22 cellular contexts compared by ENCODE assay signal in genomic region chr1:53585565-53585964, GRCh38.
A peak's percentile ranks its signal among the peaks of the same experiment; 100 is the strongest.
DNase-seq lines count a peak whose midpoint lies in the region; ATAC-seq and TF ChIP-seq lines count a peak whose summit lies in the region.
"Had no signal": no experiment of that assay in that cellular context is flagged by ENCODE, and none has a peak within 500 bp of the region (broad histone marks: within the 10 kb centered on the region; RNA-seq: fewer than 3 reads in every experiment).

No MANE protein-coding gene starts in this region.

- no peaks in the 10 kb centered on the region for H3K9me3 ChIP-seq in stomach
- H3K9me3 ChIP-seq: breast epithelium, thoracic aorta had no signal

- no peaks in the 10 kb centered on the region for H3K9me3 Mint-ChIP-seq in activated CD4-positive, alpha-beta T cell treated with anti-CD3 and anti-CD28 coated beads, Interleukin-2, amount 10 ng/mL, durations not matched to agents 7 days and 5 days
- H3K9me3 Mint-ChIP-seq in activated CD8-positive, alpha-beta memory T cell treated with anti-CD3 and anti-CD28 coated beads, Interleukin-2, amount 10 ng/mL, durations not matched to agents 7 days and 5 days (ENCODE audit: low read depth), result no peaks in the 10 kb centered on the region

- POLR2A ChIA-PET in activated CD4-positive, alpha-beta T cell treated with anti-CD3 and anti-CD28 coated beads, Interleukin-2, amount 10 ng/mL, durations not matched to agents 7 days and 5 days (lab: Charles Lee), result no interaction called here

- TF ChIP-seq POLR2A in stomach (IDR thresholded peaks at IDR 0.05), result no peak

- H3K36me3 ChIP-seq in stomach, result no peaks in the 10 kb centered on the region
- H3K36me3 ChIP-seq: breast epithelium, thoracic aorta had no signal

- no peaks in the 10 kb centered on the region for H3K27me3 ChIP-seq in stomach
- H3K27me3 ChIP-seq: breast epithelium had no signal

- 78 to 100% (median 82%) methylated on average over 1 of the region's 1 CpG for WGBS in stomach, 5 donors

- intact Hi-C loops in stomach (cut with DNase I; ENCODE audit: low total_unique reads), result no loop called here

- no peak for TF ChIP-seq EP300 in stomach (IDR thresholded peaks at IDR 0.05)

- peaks cover 6% of the 10 kb centered on the region for H3K27me3 Mint-ChIP-seq in activated CD4-positive, alpha-beta T cell treated with anti-CD3 and anti-CD28 coated beads, Interleukin-2, amount 10 ng/mL, durations not matched to agents 7 days and 5 days
- no peaks in the 10 kb centered on the region for H3K27me3 Mint-ChIP-seq in activated CD8-positive, alpha-beta memory T cell treated with anti-CD3 and anti-CD28 coated beads, Interleukin-2, amount 10 ng/mL, durations not matched to agents 7 days and 5 days

- H3K4me3 ChIP-seq in stomach, result no peak overlapping the region
- H3K4me3 ChIP-seq: breast epithelium, thoracic aorta had no signal

- H3K27ac ChIP-seq in stomach, result no peak overlapping the region
- H3K27ac ChIP-seq: breast epithelium, thoracic aorta had no signal

- CTCF ChIA-PET in activated CD4-positive, alpha-beta T cell treated with anti-CD3 and anti-CD28 coated beads, Interleukin-2, amount 10 ng/mL, durations not matched to agents 7 days and 5 days (lab: Charles Lee), result interaction anchor here (0.7 kb wide), 1 partner anchor 32 kb away, joined by 4 read pairs; no protein-coding TSS in a partner anchor
- CTCF ChIA-PET in activated CD8-positive, alpha-beta memory T cell treated with anti-CD3 and anti-CD28 coated beads, Interleukin-2, amount 10 ng/mL, durations not matched to agents 7 days and 5 days (lab: Charles Lee), result interaction anchor here (1.4 kb wide), 1 partner anchor 11 kb away, joined by 3 read pairs; no protein-coding TSS in a partner anchor

- peaks cover 15% of the 10 kb centered on the region for H3K4me1 Mint-ChIP-seq in activated CD4-positive, alpha-beta T cell treated with anti-CD3 and anti-CD28 coated beads, Interleukin-2, amount 10 ng/mL, durations not matched to agents 7 days and 5 days
- peaks cover 18% of the 10 kb centered on the region for H3K4me1 Mint-ChIP-seq in activated CD8-positive, alpha-beta memory T cell treated with anti-CD3 and anti-CD28 coated beads, Interleukin-2, amount 10 ng/mL, durations not matched to agents 7 days and 5 days

- no peak for ATAC-seq in activated CD8-positive, alpha-beta memory T cell treated with anti-CD3 and anti-CD28 coated beads, Interleukin-2, amount 10 ng/mL, durations not matched to agents 7 days and 5 days
- ATAC-seq in left lobe of liver (no peak), HG03025 (IDR thresholded peaks at IDR 0.05; ENCODE audit: low FRiP score, unreplicated experiment) (no peak)
- ATAC-seq: Right ventricle myocardium inferior had no signal

- no peaks in the 10 kb centered on the region for H3K36me3 Mint-ChIP-seq in activated CD4-positive, alpha-beta T cell treated with anti-CD3 and anti-CD28 coated beads, Interleukin-2, amount 10 ng/mL, durations not matched to agents 7 days and 5 days (ENCODE audit: low read depth)
- no peaks in the 10 kb centered on the region for H3K36me3 Mint-ChIP-seq in activated CD8-positive, alpha-beta memory T cell treated with anti-CD3 and anti-CD28 coated beads, Interleukin-2, amount 10 ng/mL, durations not matched to agents 7 days and 5 days

- peaks cover 0 to 11% (median 2%) of the 10 kb centered on the region in 4 donors for H3K4me1 ChIP-seq in stomach
- H3K4me1 ChIP-seq: breast epithelium had no signal

- no peak for DNase-seq in activated CD4-positive, alpha-beta T cell treated with anti-CD3 and anti-CD28 coated beads, Interleukin-2, amount 10 ng/mL, durations not matched to agents 7 days and 5 days
- DNase-seq in activated CD4-positive, alpha-beta T cell treated with anti-CD3 and anti-CD28 coated beads for 48 hours, result no peak
- peak; percentile 38 for DNase-seq in activated CD8-positive, alpha-beta memory T cell treated with anti-CD3 and anti-CD28 coated beads, Interleukin-2, amount 10 ng/mL, durations not matched to agents 7 days and 5 days
- DNase-seq in left lobe of liver (ENCODE audit: low spot score) (peak; percentile 27), stomach (peak; percentile 2), NCI-H2081 treated with DMSO at 0.1 percent for 48 hours (lab: John Stamatoyannopoulos, UW) (no peak), GDM1 (lab: John Stamatoyannopoulos, UW) (no peak)
- DNase-seq: 8988T, AML-193, amniotic stem cell, DMS53, KG1, NCI-H1048, NCI-H1930, NCI-H226, NCI-H82, OCI-M1, SW 1271 had no signal

- H3K27ac Mint-ChIP-seq in activated CD4-positive, alpha-beta T cell treated with anti-CD3 and anti-CD28 coated beads, Interleukin-2, amount 10 ng/mL, durations not matched to agents 7 days and 5 days, result peak overlapping the region; percentile 79
- no peak overlapping the region for H3K27ac Mint-ChIP-seq in activated CD8-positive, alpha-beta memory T cell treated with anti-CD3 and anti-CD28 coated beads, Interleukin-2, amount 10 ng/mL, durations not matched to agents 7 days and 5 days

- H3K4me3 Mint-ChIP-seq in activated CD4-positive, alpha-beta T cell treated with anti-CD3 and anti-CD28 coated beads, Interleukin-2, amount 10 ng/mL, durations not matched to agents 7 days and 5 days, result no peak overlapping the region
- H3K4me3 Mint-ChIP-seq in activated CD8-positive, alpha-beta memory T cell treated with anti-CD3 and anti-CD28 coated beads, Interleukin-2, amount 10 ng/mL, durations not matched to agents 7 days and 5 days, result no peak overlapping the region

- no peak for TF ChIP-seq CTCF in stomach (IDR thresholded peaks at IDR 0.05)

Comparison
In these comparisons a context has a peak if more than half of its experiments do, and no peak if none do; other contexts are left out.
1. DNase-seq: peak in activated CD8-positive, alpha-beta memory T cell treated with anti-CD3 and anti-CD28 coated beads, Interleukin-2, amount 10 ng/mL, durations not matched to agents 7 days and 5 days (single experiment), left lobe of liver (single experiment) and stomach (single experiment); none in activated CD4-positive, alpha-beta T cell treated with anti-CD3 and anti-CD28 coated beads, Interleukin-2, amount 10 ng/mL, durations not matched to agents 7 days and 5 days (single experiment), activated CD4-positive, alpha-beta T cell treated with anti-CD3 and anti-CD28 coated beads for 48 hours (single experiment), NCI-H2081 treated with DMSO at 0.1 percent for 48 hours (single experiment) and GDM1 (single experiment).